8 cellular contexts compared by ENCODE assay signal in genomic region chr14:89053303-89053702, GRCh38.
"Had no signal": no experiment of that assay in that cellular context is flagged by ENCODE, and none has a peak within 500 bp of the region (broad histone marks: within the 10 kb centered on the region; RNA-seq: fewer than 3 reads in every experiment).

No MANE protein-coding gene starts in this region.

- H3K4me3 ChIP-seq: GM23248, HAP-1 had no signal

- ATAC-seq: HCT116, HepG2 had no signal

- DNase-seq: GM23248, GOT3, H7, HFFc6, KBM-7 had no signal
